18 cellular contexts compared by ENCODE assay signal in genomic region chr9:11045589-11045988, GRCh38.
A peak's percentile ranks its signal among the peaks of the same experiment; 100 is the strongest.
DNase-seq lines count a peak whose midpoint lies in the region; ATAC-seq and TF ChIP-seq lines count a peak whose summit lies in the region.
"Had no signal": no experiment of that assay in that cellular context is flagged by ENCODE, and none has a peak within 500 bp of the region (broad histone marks: within the 10 kb centered on the region; RNA-seq: fewer than 3 reads in every experiment).

No MANE protein-coding gene starts in this region.

- H3K9ac ChIP-seq in endodermal cell (ENCODE audit: extremely low read depth, low read length, poor library complexity, severe bottlenecking): no peak overlapping the region
- H3K9ac ChIP-seq: BLaER1 treated with 17β-estradiol and CSF1 and Interleukin-3, amounts not matched to agents 10 nM and 100 nM had no signal

- H3K27me3 Mint-ChIP-seq in endodermal cell (ENCODE audit: insufficient read depth) (no peaks in the 10 kb centered on the region), nephron progenitor cell (ENCODE audit: low read depth, poor library complexity) (no peaks in the 10 kb centered on the region), T-cell (no peaks in the 10 kb centered on the region)
- H3K27me3 Mint-ChIP-seq: CD4-positive, alpha-beta T cell; IgD-negative memory B cell had no signal

- 78 to 85% methylated on average over 1 to 2 of the region's 2 CpGs for WGBS in endodermal cell (ENCODE audit: insufficient coverage in 1 of 2, insufficient read length in 1 of 2), 2 experiments

- no peaks in the 10 kb centered on the region for H3K36me3 ChIP-seq in endodermal cell (ENCODE audit: control insufficient read depth, insufficient read depth, low read length)
- H3K36me3 ChIP-seq: BLaER1 treated with 17β-estradiol and CSF1 and Interleukin-3, amounts not matched to agents 10 nM and 100 nM had no signal

- no peak for ATAC-seq in T-cell (replicated peaks in 1 of 4)

- POLR2A ChIA-PET in T-cell (lab: Charles Lee): no interaction called here

- no peak overlapping the region for H3K27ac Mint-ChIP-seq in endodermal cell
- H3K27ac Mint-ChIP-seq in nephron progenitor cell: no peak overlapping the region
- no peak overlapping the region for H3K27ac Mint-ChIP-seq in T-cell
- H3K27ac Mint-ChIP-seq: CD4-positive, alpha-beta T cell; H9; IgD-negative memory B cell had no signal

- H3K4me3 Mint-ChIP-seq in endodermal cell (no peak overlapping the region), nephron progenitor cell (no peak overlapping the region), T-cell (no peak overlapping the region)
- H3K4me3 Mint-ChIP-seq: CD4-positive, alpha-beta T cell; H9; IgD-negative memory B cell had no signal

- DNase-seq in DMS 273 (lab: John Stamatoyannopoulos, UW; ENCODE audit: unreplicated experiment) (peak; percentile 8), DMS 273 treated with DMSO at 0.1 percent for 48 hours (lab: John Stamatoyannopoulos, UW) (no peak), endodermal cell (no peak), nephron progenitor cell (no peak), cerebellar nuclear complex (lab: John Stamatoyannopoulos, UW) (no peak), C1 segment of cervical spinal cord (lab: John Stamatoyannopoulos, UW) (no peak), T-cell (no peak)
- DNase-seq: ACHN; Calu3; CD4-positive, alpha-beta T cell; DMS153; DND-41; GDM1; GOT3; H9 had no signal

- no peaks in the 10 kb centered on the region for H3K9me3 ChIP-seq in endodermal cell (ENCODE audit: control insufficient read depth, low read length)
- H3K9me3 ChIP-seq: BLaER1 treated with 17β-estradiol and CSF1 and Interleukin-3, amounts not matched to agents 10 nM and 100 nM had no signal

- CTCF ChIA-PET in T-cell (lab: Charles Lee): no interaction called here

- H3K9me3 Mint-ChIP-seq in endodermal cell (no peaks in the 10 kb centered on the region), nephron progenitor cell (no peaks in the 10 kb centered on the region), T-cell (peaks cover 24 to 25% (median 24%) of the 10 kb centered on the region in 3 donors)
- H3K9me3 Mint-ChIP-seq: H9 had no signal

- no peak overlapping the region for H3K4me3 ChIP-seq in endodermal cell (ENCODE audit: low read length)
- H3K4me3 ChIP-seq: BLaER1 treated with 17β-estradiol and CSF1 and Interleukin-3, amounts not matched to agents 10 nM and 100 nM had no signal

- H3K27me3 ChIP-seq in endodermal cell (ENCODE audit: control insufficient read depth, insufficient read depth, low read length, poor library complexity, severe bottlenecking): no peaks in the 10 kb centered on the region
- H3K27me3 ChIP-seq: BLaER1 treated with 17β-estradiol and CSF1 and Interleukin-3, amounts not matched to agents 10 nM and 100 nM had no signal

- H3K4me1 Mint-ChIP-seq in endodermal cell (no peaks in the 10 kb centered on the region), nephron progenitor cell (no peaks in the 10 kb centered on the region), T-cell (no peaks in the 10 kb centered on the region)
- H3K4me1 Mint-ChIP-seq: IgD-negative memory B cell had no signal

- H3K27ac ChIP-seq in endodermal cell (ENCODE audit: low read depth, low read length): no peak overlapping the region
- H3K27ac ChIP-seq: 22Rv1; BLaER1 treated with 17β-estradiol and CSF1 and Interleukin-3, amounts not matched to agents 10 nM and 100 nM had no signal

- H3K4me1 ChIP-seq in endodermal cell (ENCODE audit: control insufficient read depth, insufficient read depth, low read length): no peaks in the 10 kb centered on the region
- H3K4me1 ChIP-seq: BLaER1 treated with 17β-estradiol and CSF1 and Interleukin-3, amounts not matched to agents 10 nM and 100 nM had no signal

- TF ChIP-seq CTCF in endodermal cell (conservative IDR thresholded peaks at IDR 0.05) (peak; percentile 50), nephron progenitor cell (IDR thresholded peaks at IDR 0.05) (peak; percentile 6)

- H3K36me3 Mint-ChIP-seq in endodermal cell (ENCODE audit: low read depth) (no peaks in the 10 kb centered on the region), nephron progenitor cell (ENCODE audit: low read depth) (no peaks in the 10 kb centered on the region), T-cell (no peaks in the 10 kb centered on the region)
- H3K36me3 Mint-ChIP-seq: IgD-negative memory B cell had no signal
